Comparison of ENCODE assay signal across 22 cellular contexts in the genomic region with DNA sequence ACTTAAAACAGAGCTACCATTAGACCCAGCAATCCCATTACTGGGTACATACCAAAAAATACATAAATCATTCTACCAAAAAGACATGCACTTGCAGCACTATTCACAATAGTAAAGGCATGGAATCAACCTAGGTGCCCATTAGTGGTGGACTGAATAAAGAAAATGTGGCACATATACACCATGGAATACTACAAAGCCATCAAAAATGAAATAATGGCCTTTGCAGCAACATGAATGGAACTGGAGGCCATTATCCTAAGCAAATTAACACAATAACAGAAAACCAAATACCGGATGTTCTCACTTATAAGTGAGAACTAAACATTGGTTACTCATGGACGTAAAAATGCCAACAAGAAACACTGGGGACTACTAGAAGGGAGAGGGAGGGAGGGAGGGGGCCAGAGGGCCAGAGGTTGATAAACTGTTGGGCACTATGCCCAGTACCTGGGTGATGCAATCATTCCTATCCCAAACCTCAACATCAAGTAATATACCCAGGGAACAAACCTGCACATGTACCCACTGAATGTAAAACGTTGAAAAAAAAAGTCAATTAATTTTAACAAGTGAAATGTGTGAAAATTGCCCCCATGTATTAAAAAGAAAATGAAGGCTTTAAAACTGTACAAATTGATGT. TPM values are rescaled to one million over a fixed set of nuclear protein-coding genes. Genes with fewer than 3 reads are reported as not detected.
DNase-seq lines count a peak whose midpoint lies in the region; ATAC-seq, FAIRE-seq and TF ChIP-seq lines count a peak whose summit lies in the region.
"Had no signal": no experiment of that assay in that cellular context is flagged by ENCODE, and none has a peak within 500 bp of the region (broad histone marks: within the 10 kb centered on the region; RNA-seq: fewer than 3 reads in every experiment).

No MANE protein-coding gene starts in this region.

- peak; percentile 2 for DNase-seq in DMS53 (lab: John Stamatoyannopoulos, UW)
- no peak for DNase-seq in DMS53 treated with DMSO at 0.1 percent for 48 hours (lab: John Stamatoyannopoulos, UW; ENCODE audit: unreplicated experiment)
- DNase-seq in H4 (ENCODE audit: low spot score) = peak; percentile 34
- DNase-seq in adrenal gland = peak in 4 of 7 donors; percentile 11 to 44 (median 28)
- DNase-seq in AML-193 (lab: John Stamatoyannopoulos, UW) = no peak
- DNase-seq in NCI-H1694 treated with DMSO at 0.1 percent for 48 hours (lab: John Stamatoyannopoulos, UW) = no peak
- no peak for DNase-seq in stimulated activated naive CD8-positive, alpha-beta T cell treated with anti-CD3 and anti-CD28 coated beads, Interleukin-15, Interleukin-2, amounts not matched to agents 100 U/mL and 50 U/mL, for 24 hours
- DNase-seq: 8988T, C1 segment of cervical spinal cord, DMS79, GM23248, KG1, MM.1S, NCI-H1105 treated with DMSO at 0.1 percent for 48 hours, NCI-H1930, NCI-H524, PC-9, SK-N-SH had no signal

- no peak for ATAC-seq in stimulated activated naive CD8-positive, alpha-beta T cell treated with anti-CD3 and anti-CD28 coated beads, Interleukin-15, Interleukin-2, amounts not matched to agents 100 U/mL and 50 U/mL, for 24 hours

- intact Hi-C loops in adrenal gland (cut with DNase I) = no loop called here

- peak; percentile 24 for FAIRE-seq in islet of Langerhans (lab: Jason Lieb, UNC)
- FAIRE-seq: GM12891, GM19239 had no signal

- no peaks in the 10 kb centered on the region for H3K36me3 ChIP-seq in adrenal gland (replicated peaks in 1 of 2)

- no peak for TF ChIP-seq POLR2A in adrenal gland (IDR thresholded peaks at IDR 0.05)

- no peak for TF ChIP-seq CTCF in adrenal gland (IDR thresholded peaks at IDR 0.05)

- no peaks in the 10 kb centered on the region for H3K9me3 ChIP-seq in adrenal gland (replicated peaks in 1 of 3)
- H3K9me3 ChIP-seq: SK-N-SH had no signal

- H3K4me1 ChIP-seq in adrenal gland (replicated peaks in 1 of 2) = peaks cover 5 to 12% of the 10 kb centered on the region in 2 donors

- H3K27me3 ChIP-seq in adrenal gland = no peaks in the 10 kb centered on the region

- WGBS in adrenal gland, 4 donors = 91 to 93% (median 92%) methylated on average over 3 of the region's 3 CpGs

- no peak overlapping the region for H3K4me3 ChIP-seq in adrenal gland
- H3K4me3 ChIP-seq: GM23248, PC-9 had no signal

- no peak overlapping the region for H3K27ac ChIP-seq in adrenal gland
- H3K27ac ChIP-seq: GM23248, HL-60, PC-9 had no signal

RNA-seq across cellular contexts. Expression of gene GPR150, which starts 24.5 kb away (rescaled TPM):
- not detected in 2 replicates for total RNA-seq in H4 (2014; rRNA removed; shearing (Covaris generic))
- total RNA-seq in adrenal gland = under 1 TPM; 0.12 to 0.74 (median 0.35) TPM
- polyA plus RNA-seq in adrenal gland = under 1 TPM; 0.03 to 0.40 (median 0.11) TPM

RNA-seq across cellular contexts. Expression of gene ARSK, which starts 40.5 kb away (rescaled TPM):
- total RNA-seq in H4 (2014; rRNA removed; shearing (Covaris generic)) = 9.2 and 10.2 TPM in 2 replicates
- 10 to 100 TPM in 2 of 8 donors, 1 to 10 TPM in 6; 4.3 to 12.5 (median 7.7) TPM for total RNA-seq in adrenal gland
- 10 to 100 TPM in 1 of 3 donors, 1 to 10 TPM in 2; 2.3 to 13.5 (median 3.3) TPM for polyA plus RNA-seq in adrenal gland

RNA-seq across cellular contexts. Expression of gene SKIC3, which starts 40.6 kb away (rescaled TPM):
- total RNA-seq in H4 (2014; rRNA removed; shearing (Covaris generic)) = 34.4 and 45.4 TPM in 2 replicates
- total RNA-seq in adrenal gland = 10 to 100 TPM; 36.9 to 96.2 (median 73.3) TPM
- polyA plus RNA-seq in adrenal gland = 10 to 100 TPM; 17.5 to 82.7 (median 18.4) TPM

RNA-seq across cellular contexts. Expression of gene RFESD, which starts 51.2 kb away (rescaled TPM):
- total RNA-seq in H4 (2014; rRNA removed; shearing (Covaris generic)) = 1.5 and 2.2 TPM in 2 replicates
- total RNA-seq in adrenal gland = 1 to 10 TPM in 6 of 8 donors, under 1 TPM in 2; 0.43 to 3.6 (median 2.6) TPM
- 1 to 10 TPM; 1.9 to 4.8 (median 2.5) TPM for polyA plus RNA-seq in adrenal gland

Comparison
In these comparisons a context has a peak if more than half of its experiments do, and no peak if none do; other contexts are left out.
1. DNase-seq: peak in DMS53 (single experiment), H4 (single experiment) and adrenal gland (4 of 7); none in DMS53 treated with DMSO at 0.1 percent for 48 hours (single experiment), AML-193 (0 of 2), NCI-H1694 treated with DMSO at 0.1 percent for 48 hours (single experiment) and stimulated activated naive CD8-positive, alpha-beta T cell treated with anti-CD3 and anti-CD28 coated beads, Interleukin-15, Interleukin-2, amounts not matched to agents 100 U/mL and 50 U/mL, for 24 hours (single experiment).